Comparison of ENCODE assay signal across 1 cellular context in the genomic region with DNA sequence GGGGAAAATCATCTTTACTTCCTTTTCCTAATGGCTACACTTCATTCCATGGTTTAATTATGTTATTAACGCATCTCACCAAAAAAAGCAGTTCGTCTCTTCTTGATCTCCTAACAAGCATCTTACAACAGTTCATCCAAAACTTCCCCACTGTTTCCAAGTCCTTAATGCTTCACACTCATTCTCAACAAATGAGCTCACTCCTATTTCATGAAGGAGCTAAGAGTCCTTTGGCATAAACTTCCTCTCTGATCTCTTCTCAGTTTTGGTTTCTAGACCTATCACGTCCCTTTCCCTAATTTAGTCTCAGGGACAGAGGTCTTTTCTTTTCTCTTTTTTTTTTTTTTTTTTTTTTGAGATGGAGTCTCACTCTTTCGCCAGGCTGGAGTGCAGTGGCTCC.
TF ChIP-seq lines count a peak whose summit lies in the region.

No MANE protein-coding gene starts in this region.

TF ChIP-seq in HepG2, 621 proteins besides CTCF, POLR2A, EP300 and RAD21 (continued from another document):
- TF ChIP-seq, protein P1, sequence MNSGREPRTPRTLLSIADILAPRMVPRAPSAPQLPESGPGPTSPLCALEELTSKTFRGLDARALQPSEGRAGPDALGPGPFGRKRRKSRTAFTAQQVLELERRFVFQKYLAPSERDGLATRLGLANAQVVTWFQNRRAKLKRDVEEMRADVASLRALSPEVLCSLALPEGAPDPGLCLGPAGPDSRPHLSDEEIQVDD (CRISPR knock-in tag; IDR thresholded peaks at IDR 0.05; ENCODE audit: borderline replicate concordance): no peak
- no peak for TF ChIP-seq BRD4 (CRISPR knock-in tag; IDR thresholded peaks at IDR 0.05)
- no peak for TF ChIP-seq POLR2AphosphoS5 (IDR thresholded peaks at IDR 0.05; ENCODE audit: low read depth, low read length)
- no peak for TF ChIP-seq ZNF746 (CRISPR knock-in tag; IDR thresholded peaks at IDR 0.05)
- TF ChIP-seq FOXK2 (IDR thresholded peaks at IDR 0.05): no peak
- no peak for TF ChIP-seq KLF11 (CRISPR knock-in tag; IDR thresholded peaks at IDR 0.05)
- no peak for TF ChIP-seq PRMT3 (CRISPR knock-in tag; IDR thresholded peaks at IDR 0.05; ENCODE audit: borderline replicate concordance, low read depth)
- TF ChIP-seq ZNF350 (CRISPR knock-in tag; IDR thresholded peaks at IDR 0.05; ENCODE audit: borderline replicate concordance, low read depth): no peak
- TF ChIP-seq HOXA3 (CRISPR knock-in tag; IDR thresholded peaks at IDR 0.05): no peak
- no peak for TF ChIP-seq HDAC2 (CRISPR knock-in tag; IDR thresholded peaks at IDR 0.05)
- TF ChIP-seq ZNF296 (CRISPR knock-in tag; conservative IDR thresholded peaks at IDR 0.05): no peak
- no peak for TF ChIP-seq HMG20A (CRISPR knock-in tag; IDR thresholded peaks at IDR 0.05; ENCODE audit: borderline replicate concordance)
- no peak for TF ChIP-seq PTBP1 (IDR thresholded peaks at IDR 0.05; ENCODE audit: low read depth, low read length, poor library complexity, severe bottlenecking)
